18 cellular contexts compared by ENCODE assay signal in the genomic region with DNA sequence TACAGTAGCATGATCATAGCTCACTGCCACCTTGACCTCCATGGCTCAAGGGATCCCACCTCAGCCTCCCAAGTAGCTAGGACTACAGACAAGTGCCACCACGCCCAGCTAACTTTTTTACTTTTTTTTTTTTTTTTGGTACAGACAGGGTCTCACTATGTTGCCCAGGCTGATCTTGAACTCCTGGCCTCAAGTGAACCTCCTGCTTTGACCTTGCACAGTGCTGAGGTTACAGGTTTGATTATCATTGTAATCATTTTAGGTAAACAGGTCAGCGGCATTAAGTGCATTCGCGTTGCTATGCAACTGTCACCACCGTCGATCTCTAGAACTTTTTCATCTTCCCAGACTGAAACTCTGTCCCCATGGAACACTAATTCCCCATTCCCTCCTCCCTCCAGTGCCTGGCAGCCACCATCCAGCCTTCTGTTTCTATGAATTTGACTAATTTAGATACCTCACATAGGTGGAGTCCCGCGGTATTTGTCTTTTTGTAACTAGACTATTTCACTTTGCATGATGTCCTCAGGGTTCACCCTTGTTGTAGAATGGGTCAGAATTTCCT. TPM values are rescaled to one million over a fixed set of nuclear protein-coding genes. Genes with fewer than 3 reads are reported as not detected.
DNase-seq lines count a peak whose midpoint lies in the region; ATAC-seq and TF ChIP-seq lines count a peak whose summit lies in the region.
"Had no signal": no experiment of that assay in that cellular context is flagged by ENCODE, and none has a peak within 500 bp of the region (broad histone marks: within the 10 kb centered on the region; RNA-seq: fewer than 3 reads in every experiment).

No MANE protein-coding gene starts in this region.

- peaks cover 56% of the 10 kb centered on the region for H3K4me1 Mint-ChIP-seq in activated T-helper 17 cell treated with anti-CD3 and anti-CD28 coated beads, Interleukin-2, amount 50 U/mL, for 72 hours

- H3K36me3 Mint-ChIP-seq in activated T-helper 17 cell treated with anti-CD3 and anti-CD28 coated beads, Interleukin-2, amount 50 U/mL, for 72 hours (ENCODE audit: low read depth): peaks cover 41% of the 10 kb centered on the region

- DNase-seq in right atrium auricular region (ENCODE audit: low spot score) (peak; percentile 9), Right ventricle myocardium inferior (ENCODE audit: missing footprints) (no peak), mesenteric fat pad (ENCODE audit: low spot score) (peak; percentile 16), upper lobe of right lung (peak; percentile 3), KG1 (lab: John Stamatoyannopoulos, UW) (no peak)
- DNase-seq in stimulated activated CD4-positive, alpha-beta T cell treated with anti-CD3 and anti-CD28 coated beads, Interleukin-1b, Interleukin-23, amount 100 ng/mL, for 48 hours: no peak
- DNase-seq: activated CD4-positive, alpha-beta T cell treated with anti-CD3 and anti-CD28 coated beads for 4 hours; amygdala; DMS53; immature natural killer cell; NCI-H187 treated with DMSO at 0.1 percent for 48 hours; NCI-H510A treated with DMSO at 0.1 percent for 48 hours; stimulated activated CD4-positive, alpha-beta T cell treated with anti-CD3 and anti-CD28 coated beads, Interleukin-12 subunit alpha, Interleukin-12 subunit beta, amount 100 ng/mL, for 4 hours; SW 1271 had no signal

- peak overlapping the region; percentile 88 for H3K4me3 Mint-ChIP-seq in activated T-helper 17 cell treated with anti-CD3 and anti-CD28 coated beads, Interleukin-2, amount 50 U/mL, for 72 hours
- H3K4me3 Mint-ChIP-seq: immature natural killer cell had no signal

- peaks cover 0 to 9% of the 10 kb centered on the region in 2 donors for H3K9me3 ChIP-seq in right atrium auricular region
- H3K9me3 ChIP-seq in upper lobe of right lung: no peaks in the 10 kb centered on the region

- no peaks in the 10 kb centered on the region for H3K27me3 ChIP-seq in right atrium auricular region
- H3K27me3 ChIP-seq in upper lobe of right lung: no peaks in the 10 kb centered on the region

- peaks cover 3% of the 10 kb centered on the region for H3K9me3 Mint-ChIP-seq in activated T-helper 17 cell treated with anti-CD3 and anti-CD28 coated beads, Interleukin-2, amount 50 U/mL, for 72 hours
- H3K9me3 Mint-ChIP-seq: immature natural killer cell had no signal

- no peaks in the 10 kb centered on the region for H3K36me3 ChIP-seq in right atrium auricular region
- no peaks in the 10 kb centered on the region for H3K36me3 ChIP-seq in upper lobe of right lung

- H3K4me1 ChIP-seq in right atrium auricular region (peaks cover 0 to 28% of the 10 kb centered on the region in 2 donors), upper lobe of right lung (peaks cover 25% of the 10 kb centered on the region)

- peak overlapping the region; percentile 98 for H3K27ac Mint-ChIP-seq in activated T-helper 17 cell treated with anti-CD3 and anti-CD28 coated beads, Interleukin-2, amount 50 U/mL, for 72 hours
- H3K27ac Mint-ChIP-seq: immature natural killer cell had no signal

- ATAC-seq in Right ventricle myocardium inferior (no peak), upper lobe of right lung (no peak), GM21737 (IDR thresholded peaks at IDR 0.05; ENCODE audit: unreplicated experiment) (no peak)
- ATAC-seq in activated T-helper 17 cell treated with anti-CD3 and anti-CD28 coated beads, Interleukin-2, amount 50 U/mL, for 72 hours (replicated peaks): peak; percentile 33
- ATAC-seq: Panc1 had no signal

- no peak overlapping the region for H3K27ac ChIP-seq in right atrium auricular region
- no peak overlapping the region for H3K27ac ChIP-seq in upper lobe of right lung
- H3K27ac ChIP-seq: parathyroid adenoma had no signal

- H3K27me3 Mint-ChIP-seq in activated T-helper 17 cell treated with anti-CD3 and anti-CD28 coated beads, Interleukin-2, amount 50 U/mL, for 72 hours: no peaks in the 10 kb centered on the region

- TF ChIP-seq CTCF in right atrium auricular region (IDR thresholded peaks at IDR 0.05) (no peak), upper lobe of right lung (IDR thresholded peaks at IDR 0.05) (no peak)

- H3K4me3 ChIP-seq in right atrium auricular region (no peak overlapping the region), upper lobe of right lung (no peak overlapping the region)

- intact Hi-C loops in Right ventricle myocardium inferior (cut with DNase I): no loop called here
- intact Hi-C loops in upper lobe of right lung (cut with DNase I): no loop called here

RNA-seq across cellular contexts. Expression of a gene that starts 5.8 kb away (rescaled TPM):
- total RNA-seq in right atrium auricular region: 10 to 100 TPM; 21.2 to 46.8 TPM
- 27.1 TPM for total RNA-seq in Right ventricle myocardium inferior
- 10 to 100 TPM; 83.6 to 87.3 TPM for total RNA-seq in activated T-helper 17 cell treated with anti-CD3 and anti-CD28 coated beads, Interleukin-2, amount 50 U/mL, for 72 hours
- total RNA-seq in mesenteric fat pad: 38.9 TPM
- total RNA-seq in upper lobe of right lung: 31.8 TPM

RNA-seq across cellular contexts. Expression of a gene that starts 31.7 kb away (rescaled TPM):
- total RNA-seq in right atrium auricular region (10 to 100 TPM in 1 of 2 donors, 1 to 10 TPM in 1; 1.6 to 11.8 TPM), Right ventricle myocardium inferior (1.7 TPM), mesenteric fat pad (2.0 TPM), upper lobe of right lung (4.8 TPM)
- total RNA-seq in activated T-helper 17 cell treated with anti-CD3 and anti-CD28 coated beads, Interleukin-2, amount 50 U/mL, for 72 hours: 10 to 100 TPM; 45.4 to 68.4 TPM

RNA-seq across cellular contexts. Expression of a gene that starts 43.9 kb away (rescaled TPM):
- 10 to 100 TPM; 65.5 to 89.4 TPM for total RNA-seq in right atrium auricular region
- 55.5 TPM for total RNA-seq in Right ventricle myocardium inferior
- 100 to 1,000 TPM in 1 of 2 donors, 10 to 100 TPM in 1; 56.0 to 197 TPM for total RNA-seq in activated T-helper 17 cell treated with anti-CD3 and anti-CD28 coated beads, Interleukin-2, amount 50 U/mL, for 72 hours
- total RNA-seq in mesenteric fat pad: 58.8 TPM
- total RNA-seq in upper lobe of right lung: 53.2 TPM

Comparison
In these comparisons a context has a peak if more than half of its experiments do, and no peak if none do; other contexts are left out.
1. DNase-seq: peak in right atrium auricular region (single experiment), mesenteric fat pad (single experiment) and upper lobe of right lung (single experiment); none in Right ventricle myocardium inferior (single experiment), stimulated activated CD4-positive, alpha-beta T cell treated with anti-CD3 and anti-CD28 coated beads, Interleukin-1b, Interleukin-23, amount 100 ng/mL, for 48 hours (single experiment) and KG1 (single experiment).